Comparison of ENCODE assay signal across 1 cellular context in genomic region chr7:135231686-135232085, GRCh38.
TF ChIP-seq lines count a peak whose summit lies in the region.

No MANE protein-coding gene starts in this region.

TF ChIP-seq in K562, 482 proteins besides CTCF, POLR2A, EP300 and RAD21 (continued from another document):
- TF ChIP-seq, protein P1, sequence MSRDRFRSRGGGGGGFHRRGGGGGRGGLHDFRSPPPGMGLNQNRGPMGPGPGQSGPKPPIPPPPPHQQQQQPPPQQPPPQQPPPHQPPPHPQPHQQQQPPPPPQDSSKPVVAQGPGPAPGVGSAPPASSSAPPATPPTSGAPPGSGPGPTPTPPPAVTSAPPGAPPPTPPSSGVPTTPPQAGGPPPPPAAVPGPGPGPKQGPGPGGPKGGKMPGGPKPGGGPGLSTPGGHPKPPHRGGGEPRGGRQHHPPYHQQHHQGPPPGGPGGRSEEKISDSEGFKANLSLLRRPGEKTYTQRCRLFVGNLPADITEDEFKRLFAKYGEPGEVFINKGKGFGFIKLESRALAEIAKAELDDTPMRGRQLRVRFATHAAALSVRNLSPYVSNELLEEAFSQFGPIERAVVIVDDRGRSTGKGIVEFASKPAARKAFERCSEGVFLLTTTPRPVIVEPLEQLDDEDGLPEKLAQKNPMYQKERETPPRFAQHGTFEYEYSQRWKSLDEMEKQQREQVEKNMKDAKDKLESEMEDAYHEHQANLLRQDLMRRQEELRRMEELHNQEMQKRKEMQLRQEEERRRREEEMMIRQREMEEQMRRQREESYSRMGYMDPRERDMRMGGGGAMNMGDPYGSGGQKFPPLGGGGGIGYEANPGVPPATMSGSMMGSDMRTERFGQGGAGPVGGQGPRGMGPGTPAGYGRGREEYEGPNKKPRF (IDR thresholded peaks at IDR 0.05; ENCODE audit: low read depth, low read length), result no peak
- TF ChIP-seq JUND (IDR thresholded peaks at IDR 0.05; ENCODE audit: borderline replicate concordance, low read depth, low read length) (no peak), JUND (tag; IDR thresholded peaks at IDR 0.05; ENCODE audit: borderline replicate concordance, low read depth, low read length) (no peak), EGR1 (conservative IDR thresholded peaks at IDR 0.05) (peak; percentile 42; the same call in 1 of the 2 replicates), MEF2D (tag; conservative IDR thresholded peaks at IDR 0.05; ENCODE audit: low read depth) (no peak), NR2C1 (IDR thresholded peaks at IDR 0.05) (peak; percentile 50), NR2C1 (tag; IDR thresholded peaks at IDR 0.05) (no peak)
